1 cellular context compared by ENCODE assay signal in genomic region chr10:71233491-71233892, GRCh38.
TF ChIP-seq lines count a peak whose summit lies in the region.

No MANE protein-coding gene starts in this region.

TF ChIP-seq in HEK293, 187 proteins besides CTCF, POLR2A, EP300 and RAD21 (continued from another document):
- no peak for TF ChIP-seq HIC1 (tag by site-specific recombination; IDR thresholded peaks at IDR 0.05)
- TF ChIP-seq ZNF623 (tag by site-specific recombination; IDR thresholded peaks at IDR 0.05) = no peak
- no peak for TF ChIP-seq ZNF23 (tag by site-specific recombination; IDR thresholded peaks at IDR 0.05; ENCODE audit: borderline replicate concordance)
- 0 out of 2 replicates have a peak, but pooled peaks have one; percentile 32 for TF ChIP-seq ZNF600 (tag by site-specific recombination; IDR thresholded peaks at IDR 0.05)
- TF ChIP-seq ZBTB10 (tag by site-specific recombination; IDR thresholded peaks at IDR 0.05) = no peak
- no peak for TF ChIP-seq ZNF785 (tag by site-specific recombination; IDR thresholded peaks at IDR 0.05)
